Comparison of ENCODE assay signal across 18 cellular contexts in the genomic region with DNA sequence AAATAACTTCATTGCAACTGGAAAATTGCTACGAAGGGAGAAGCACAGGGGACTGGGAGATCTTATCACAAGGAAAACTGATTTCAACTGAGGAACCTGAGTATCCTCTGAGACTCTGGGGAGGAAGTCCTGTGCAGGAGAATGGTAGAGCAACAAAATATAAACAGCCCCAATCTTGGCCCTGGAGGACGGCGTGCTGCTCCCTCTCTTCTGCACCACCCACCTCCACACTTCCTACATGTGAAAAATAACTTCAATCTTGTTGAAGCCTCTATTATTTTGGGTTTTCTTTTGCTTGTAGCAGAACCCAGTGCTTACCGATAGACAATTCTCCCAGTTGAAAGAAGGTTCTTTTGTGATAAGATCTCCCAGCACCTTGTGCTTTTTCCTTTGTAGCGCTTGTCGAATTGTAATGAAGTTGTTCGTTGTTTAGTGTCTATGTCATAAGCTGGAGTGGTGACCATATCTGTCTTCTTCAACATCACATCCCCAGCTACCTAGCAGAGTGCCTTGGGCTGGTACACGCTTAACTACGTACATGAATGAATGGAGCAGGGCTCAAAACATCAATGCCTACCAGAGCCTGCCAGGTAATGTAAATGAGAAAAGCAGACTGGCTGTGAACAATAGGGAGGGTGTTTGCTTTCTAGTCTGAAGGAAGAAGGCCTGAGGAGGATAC. TPM values are rescaled to one million over a fixed set of nuclear protein-coding genes. Genes with fewer than 3 reads are reported as not detected.
DNase-seq lines count a peak whose midpoint lies in the region; ATAC-seq and TF ChIP-seq lines count a peak whose summit lies in the region.
"Had no signal": no experiment of that assay in that cellular context is flagged by ENCODE, and none has a peak within 500 bp of the region (broad histone marks: within the 10 kb centered on the region; RNA-seq: fewer than 3 reads in every experiment).

No MANE protein-coding gene starts in this region.

- peak overlapping the region; percentile 18 for H3K4me3 Mint-ChIP-seq in activated CD4-positive, alpha-beta T cell treated with anti-CD3 and anti-CD28 coated beads, Interleukin-2, amount 10 ng/mL, durations not matched to agents 7 days and 5 days

- H3K4me2 ChIP-seq in parathyroid adenoma (ENCODE audit: low read length), result peak overlapping the region; percentile 13
- H3K4me2 ChIP-seq: A549 had no signal

- H3K4me1 Mint-ChIP-seq in activated CD4-positive, alpha-beta T cell treated with anti-CD3 and anti-CD28 coated beads, Interleukin-2, amount 10 ng/mL, durations not matched to agents 7 days and 5 days, result peaks cover 58% of the 10 kb centered on the region

- H3K9ac ChIP-seq in parathyroid adenoma, result no peak overlapping the region

- no peaks in the 10 kb centered on the region for H3K9me3 ChIP-seq in parathyroid adenoma (ENCODE audit: control insufficient read depth, low read length)
- no peaks in the 10 kb centered on the region for H3K9me3 ChIP-seq in right lobe of liver
- no peaks in the 10 kb centered on the region for H3K9me3 ChIP-seq in Peyer's patch
- H3K9me3 ChIP-seq: A549, Caco-2 had no signal

- H3K27ac Mint-ChIP-seq in activated CD4-positive, alpha-beta T cell treated with anti-CD3 and anti-CD28 coated beads, Interleukin-2, amount 10 ng/mL, durations not matched to agents 7 days and 5 days, result peak overlapping the region; percentile 89

- POLR2A ChIA-PET in activated CD4-positive, alpha-beta T cell treated with anti-CD3 and anti-CD28 coated beads, Interleukin-2, amount 10 ng/mL, durations not matched to agents 7 days and 5 days (lab: Charles Lee), result no interaction called here

- no peaks in the 10 kb centered on the region for H3K9me3 Mint-ChIP-seq in activated CD4-positive, alpha-beta T cell treated with anti-CD3 and anti-CD28 coated beads, Interleukin-2, amount 10 ng/mL, durations not matched to agents 7 days and 5 days

- H3K36me3 Mint-ChIP-seq in activated CD4-positive, alpha-beta T cell treated with anti-CD3 and anti-CD28 coated beads, Interleukin-2, amount 10 ng/mL, durations not matched to agents 7 days and 5 days (ENCODE audit: low read depth), result peaks cover 5% of the 10 kb centered on the region

- no peaks in the 10 kb centered on the region for H3K27me3 ChIP-seq in parathyroid adenoma (ENCODE audit: control insufficient read depth, insufficient read depth, low read length)
- H3K27me3 ChIP-seq in right lobe of liver, result no peaks in the 10 kb centered on the region
- no peaks in the 10 kb centered on the region for H3K27me3 ChIP-seq in Peyer's patch

- no peak for TF ChIP-seq CTCF in parathyroid adenoma (IDR thresholded peaks at IDR 0.05)
- no peak for TF ChIP-seq CTCF in right lobe of liver (IDR thresholded peaks at IDR 0.05)
- no peak for TF ChIP-seq CTCF in Peyer's patch (IDR thresholded peaks at IDR 0.05)

- H3K27ac ChIP-seq in angular gyrus (ENCODE audit: low read depth, low read length) (peak overlapping the region; percentile 15), parathyroid adenoma (peak overlapping the region; percentile 98), right lobe of liver (no peak overlapping the region), Peyer's patch (peak overlapping the region in 2 of 4 donors; percentile 32 to 55)
- H3K27ac ChIP-seq: A549, WERI-Rb-1 had no signal

- ATAC-seq in right lobe of liver (no peak), GM19035 (IDR thresholded peaks at IDR 0.05; ENCODE audit: unreplicated experiment) (no peak)
- ATAC-seq: A549, left cardiac atrium, PC-3 had no signal

- in situ Hi-C loops in KBM-7 (cut with MboI; ENCODE audit: low pct_unique_long_range_greater_than_20kb, low sequenced_read_pairs), result no loop called here

- H3K4me3 ChIP-seq in parathyroid adenoma (ENCODE audit: low read depth, low read length) (no peak overlapping the region), right lobe of liver (no peak overlapping the region), Peyer's patch (no peak overlapping the region)
- H3K4me3 ChIP-seq: A549 had no signal

- intact Hi-C loops in right lobe of liver (cut with DNase I), result no loop called here

- WGBS in right lobe of liver (ENCODE audit: insufficient coverage, low coverage, low lambda C conversion rate, missing lambda C conversion rate), result 66% methylated on average over 9 of the region's 9 CpGs

- CTCF ChIA-PET in activated CD4-positive, alpha-beta T cell treated with anti-CD3 and anti-CD28 coated beads, Interleukin-2, amount 10 ng/mL, durations not matched to agents 7 days and 5 days (lab: Charles Lee), result interaction anchor here (0.6 to 14.2 kb wide), 9 partner anchors 8 to 157 kb away, joined by 3 to 120 read pairs (median 3); a partner anchor contains a TSS

- TF ChIP-seq POLR2A in right lobe of liver (IDR thresholded peaks at IDR 0.05), result no peak
- no peak for TF ChIP-seq POLR2A in Peyer's patch (IDR thresholded peaks at IDR 0.05)

- H3K4me1 ChIP-seq in parathyroid adenoma, result peaks cover 41% of the 10 kb centered on the region
- no peaks in the 10 kb centered on the region for H3K4me1 ChIP-seq in right lobe of liver
- no peaks in the 10 kb centered on the region for H3K4me1 ChIP-seq in Peyer's patch
- H3K4me1 ChIP-seq: A549, Caco-2 had no signal

- H2AFZ ChIP-seq in parathyroid adenoma, result peak overlapping the region; percentile 73

- no peaks in the 10 kb centered on the region for H3K27me3 Mint-ChIP-seq in activated CD4-positive, alpha-beta T cell treated with anti-CD3 and anti-CD28 coated beads, Interleukin-2, amount 10 ng/mL, durations not matched to agents 7 days and 5 days

- no peaks in the 10 kb centered on the region for H3K36me3 ChIP-seq in parathyroid adenoma (ENCODE audit: control insufficient read depth, insufficient read depth, low read length)
- H3K36me3 ChIP-seq in right lobe of liver, result no peaks in the 10 kb centered on the region
- H3K36me3 ChIP-seq in Peyer's patch, result no peaks in the 10 kb centered on the region
- H3K36me3 ChIP-seq: WERI-Rb-1 had no signal

- DNase-seq in activated CD4-positive, alpha-beta T cell treated with anti-CD3 and anti-CD28 coated beads, Interleukin-2, amount 10 ng/mL, durations not matched to agents 7 days and 5 days, result no peak
- no peak for DNase-seq in activated CD4-positive, alpha-beta T cell treated with anti-CD3 and anti-CD28 coated beads for 4 hours
- DNase-seq in KBM-7 (peak; percentile 37), right lobe of liver (no peak), Peyer's patch (no peak)
- DNase-seq: Caco-2; hippocampal formation; Kasumi-1; left cardiac atrium; NCI-H1436 treated with DMSO at 0.1 percent for 48 hours; NCI-H510A; PC-3; stimulated activated CD4-positive, alpha-beta T cell treated with anti-CD3 and anti-CD28 coated beads, Interleukin-12 subunit alpha, Interleukin-12 subunit beta, amount 100 ng/mL, for 4 hours; WERI-Rb-1 had no signal

- H3K79me2 ChIP-seq in parathyroid adenoma, result peaks cover 15% of the 10 kb centered on the region

RNA-seq across cellular contexts. Expression of a gene that starts 2.8 kb away (rescaled TPM):
- total RNA-seq in activated CD4-positive, alpha-beta T cell treated with anti-CD3 and anti-CD28 coated beads, Interleukin-2, amount 10 ng/mL, durations not matched to agents 7 days and 5 days, result 100 to 1,000 TPM; 219 to 227 TPM
- 10 to 100 TPM; 10.0 to 41.6 (median 28.1) TPM for total RNA-seq in right lobe of liver
- 1 to 10 TPM; 2.1 to 9.1 (median 4.0) TPM for total RNA-seq in Peyer's patch
- total RNA-seq: Caco-2, PC-3 had no signal

RNA-seq across cellular contexts. Expression of a gene that starts 14.2 kb away (rescaled TPM):
- 10 to 100 TPM; 12.0 to 13.1 TPM for total RNA-seq in activated CD4-positive, alpha-beta T cell treated with anti-CD3 and anti-CD28 coated beads, Interleukin-2, amount 10 ng/mL, durations not matched to agents 7 days and 5 days
- total RNA-seq in right lobe of liver (1 to 10 TPM in 4 of 6 experiments, under 1 TPM in 2; 0.18 to 2.3 (median 1.4) TPM), Peyer's patch (1 to 10 TPM in 3 of 4 donors, not detected in 1; 1.3 to 3.0 (median 1.6) TPM)

RNA-seq across cellular contexts. Expression of a gene that starts 20.4 kb away (rescaled TPM):
- 10 to 100 TPM; 16.4 to 25.6 TPM for total RNA-seq in activated CD4-positive, alpha-beta T cell treated with anti-CD3 and anti-CD28 coated beads, Interleukin-2, amount 10 ng/mL, durations not matched to agents 7 days and 5 days
- total RNA-seq in right lobe of liver (100 to 1,000 TPM; 113 to 484 (median 404) TPM), Peyer's patch (10 to 100 TPM; 44.2 to 87.5 (median 53.0) TPM)

RNA-seq across cellular contexts. Expression of a gene that starts 33.6 kb away (rescaled TPM):
- total RNA-seq in activated CD4-positive, alpha-beta T cell treated with anti-CD3 and anti-CD28 coated beads, Interleukin-2, amount 10 ng/mL, durations not matched to agents 7 days and 5 days, result 10 to 100 TPM; 90.7 to 95.4 TPM
- total RNA-seq in right lobe of liver (100 to 1,000 TPM; 104 to 185 (median 134) TPM), Peyer's patch (100 to 1,000 TPM in 3 of 4 donors, 10 to 100 TPM in 1; 94.9 to 212 (median 182) TPM)

RNA-seq across cellular contexts. Expression of a gene that starts 35.1 kb away (rescaled TPM):
- total RNA-seq in activated CD4-positive, alpha-beta T cell treated with anti-CD3 and anti-CD28 coated beads, Interleukin-2, amount 10 ng/mL, durations not matched to agents 7 days and 5 days, result under 1 TPM; 0.25 to 0.29 TPM
- total RNA-seq in right lobe of liver, result 1 to 10 TPM in 4 of 6 experiments, under 1 TPM in 2; 0.37 to 3.1 (median 2.1) TPM
- 10 to 100 TPM in 1 of 4 donors, 1 to 10 TPM in 2, not detected in 1; 2.5 to 11.6 (median 4.1) TPM for total RNA-seq in Peyer's patch
- total RNA-seq: PC-3 had no signal

Comparison
In these comparisons a context has a peak if more than half of its experiments do, and no peak if none do; other contexts are left out.
1. H3K27ac ChIP-seq: peak in angular gyrus (single experiment) and parathyroid adenoma (single experiment); none in right lobe of liver (0 of 3).
2. RNA of a gene that starts 2.8 kb away (total RNA-seq): 219 to 227 TPM in activated CD4-positive, alpha-beta T cell treated with anti-CD3 and anti-CD28 coated beads, Interleukin-2, amount 10 ng/mL, durations not matched to agents 7 days and 5 days; 10.0 to 41.6 TPM in right lobe of liver and 2.1 to 9.1 TPM in Peyer's patch; every median in the first group is over 4 times any median in the second.